Comparison of ENCODE assay signal across 8 cellular contexts in the genomic region with DNA sequence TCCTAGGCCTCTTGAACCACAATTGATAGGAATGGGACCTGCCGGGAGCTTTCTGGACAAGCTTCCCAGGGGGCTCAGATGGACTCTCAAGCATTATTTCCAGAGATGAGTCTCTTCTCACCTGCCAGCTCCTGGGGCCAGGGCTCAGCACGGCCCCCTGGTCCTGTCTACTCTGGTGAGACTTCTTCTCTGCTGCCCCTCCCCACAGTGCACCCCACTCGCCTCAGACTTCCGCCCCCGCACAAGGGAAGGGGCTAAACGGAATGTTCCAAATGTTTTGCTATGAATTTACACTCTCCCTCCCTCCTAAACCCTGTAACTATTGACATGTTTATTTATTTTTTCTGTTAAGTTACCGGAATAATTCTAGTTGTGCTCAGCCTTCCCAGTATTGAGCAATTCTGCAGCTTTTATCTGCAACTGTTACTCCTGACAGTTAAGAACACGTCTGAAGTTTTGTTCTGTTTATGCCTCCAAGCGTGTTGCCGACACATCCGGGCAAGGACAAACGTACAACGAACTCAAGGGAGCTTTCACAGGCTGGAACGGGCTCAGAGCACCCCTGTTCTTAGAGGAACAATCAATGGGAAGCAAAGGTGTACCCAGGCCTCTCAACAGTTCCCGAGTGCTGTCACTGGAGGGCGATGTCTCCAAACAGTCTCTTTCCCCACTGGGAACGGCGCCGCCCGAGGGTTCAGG. TPM values are rescaled to one million over a fixed set of nuclear protein-coding genes. Genes with fewer than 3 reads are reported as not detected.
DNase-seq lines count a peak whose midpoint lies in the region; ATAC-seq and TF ChIP-seq lines count a peak whose summit lies in the region.

No MANE protein-coding gene starts in this region.

- H3K27me3 ChIP-seq in BJ (ENCODE audit: control insufficient read depth, insufficient read depth, low read length) (no peaks in the 10 kb centered on the region; the same call in 1 of the 2 replicates), upper lobe of right lung (no peaks in the 10 kb centered on the region)

- no peak overlapping the region for H3K27ac Mint-ChIP-seq in activated B cell treated with CpG ODN at 0.5 μM for 24 hours

- H3K4me1 ChIP-seq in mucosa of descending colon (ENCODE audit: low read depth) (peaks cover 6% of the 10 kb centered on the region), upper lobe of right lung (no peaks in the 10 kb centered on the region)

- peaks cover 37% of the 10 kb centered on the region for H3K27me3 Mint-ChIP-seq in activated B cell treated with CpG ODN at 0.5 μM for 24 hours

- peaks cover 13% of the 10 kb centered on the region for H3K4me1 Mint-ChIP-seq in activated B cell treated with CpG ODN at 0.5 μM for 24 hours

- no peak overlapping the region for H3K4me3 Mint-ChIP-seq in activated B cell treated with CpG ODN at 0.5 μM for 24 hours

- H3K9me3 ChIP-seq in mucosa of descending colon (no peaks in the 10 kb centered on the region), upper lobe of right lung (no peaks in the 10 kb centered on the region)

- POLR2A ChIA-PET in BJ (lab: Charles Lee) (no interaction called here), activated B cell treated with CpG ODN at 0.5 μM for 24 hours (lab: Charles Lee) (no interaction called here)

- no peaks in the 10 kb centered on the region for H3K9me3 Mint-ChIP-seq in activated B cell treated with CpG ODN at 0.5 μM for 24 hours

- no peak overlapping the region for H3K4me3 ChIP-seq in BJ (ENCODE audit: low read depth, low read length)
- no peak overlapping the region for H3K4me3 ChIP-seq in epithelial cell of esophagus (ENCODE audit: low read length)
- no peak overlapping the region for H3K4me3 ChIP-seq in mucosa of descending colon
- no peak overlapping the region for H3K4me3 ChIP-seq in upper lobe of right lung

- H3K36me3 ChIP-seq in BJ (ENCODE audit: control insufficient read depth, insufficient read depth, low read length): no peaks in the 10 kb centered on the region
- H3K36me3 ChIP-seq in mucosa of descending colon (ENCODE audit: low read depth): no peaks in the 10 kb centered on the region
- no peaks in the 10 kb centered on the region for H3K36me3 ChIP-seq in upper lobe of right lung

- CTCF ChIA-PET in BJ (lab: Yijun Ruan, JAX) (interaction anchor here (0.6 to 4.6 kb wide), 23 partner anchors 8 to 880 kb away, joined by 3 to 54 read pairs (median 3); a partner anchor contains a TSS), activated B cell treated with CpG ODN at 0.5 μM for 24 hours (lab: Charles Lee) (interaction anchor here (0.6 to 1.4 kb wide), 3 partner anchors 9 to 254 kb away, joined by 3 to 8 read pairs (median 3); no protein-coding TSS in a partner anchor)

- no peaks in the 10 kb centered on the region for H3K36me3 Mint-ChIP-seq in activated B cell treated with CpG ODN at 0.5 μM for 24 hours (ENCODE audit: low read depth)

- ATAC-seq in GM18858 (IDR thresholded peaks at IDR 0.05; ENCODE audit: unreplicated experiment) (peak; percentile 77), HG02938 (IDR thresholded peaks at IDR 0.05; ENCODE audit: unreplicated experiment) (peak; percentile 68), activated B cell treated with CpG ODN at 0.5 μM for 24 hours (ENCODE audit: low read depth) (peak; percentile 60), mucosa of descending colon (peak; percentile 74), upper lobe of right lung (peak; percentile 84)

- no peak overlapping the region for H3K27ac ChIP-seq in upper lobe of right lung

- TF ChIP-seq CTCF in BJ (IDR thresholded peaks at IDR 0.05; ENCODE audit: insufficient read depth, low read depth, low read length): peak; percentile 88
- TF ChIP-seq CTCF in activated B cell treated with CpG ODN at 0.5 μM for 24 hours (IDR thresholded peaks at IDR 0.05): no peak
- TF ChIP-seq CTCF in epithelial cell of esophagus (IDR thresholded peaks at IDR 0.05; ENCODE audit: insufficient read depth, low read depth, low read length, missing control alignments): peak; percentile 94
- TF ChIP-seq CTCF in mucosa of descending colon (IDR thresholded peaks at IDR 0.05): peak; percentile 28
- TF ChIP-seq CTCF in upper lobe of right lung (IDR thresholded peaks at IDR 0.05): peak; percentile 63

- intact Hi-C loops in activated B cell treated with CpG ODN at 0.5 μM for 24 hours (cut with micrococcal nuclease) (loop anchor here (1.0 to 5.0 kb wide), 2 partner anchors 253 to 324 kb away; no protein-coding TSS in a partner anchor), mucosa of descending colon (cut with DNase I, micrococcal nuclease) (loop anchor here in 1 of 2 donors (10.0 kb wide), 1 partner anchor 248 kb away; no protein-coding TSS in a partner anchor), upper lobe of right lung (cut with DNase I) (no loop called here)

- DNase-seq in BJ (ENCODE audit: low read depth): no peak
- DNase-seq in NCI-H1694 treated with DMSO at 0.1 percent for 48 hours (lab: John Stamatoyannopoulos, UW): peak; percentile 0
- DNase-seq in activated B cell treated with CpG ODN at 0.5 μM for 24 hours: no peak
- DNase-seq in epithelial cell of esophagus (ENCODE audit: low read depth): peak; percentile 84
- peak in 2 of 3 donors; percentile 64 to 67 for DNase-seq in mucosa of descending colon
- DNase-seq in upper lobe of right lung: peak; percentile 79

RNA-seq across cellular contexts. Expression of a gene that starts 55.2 kb away (rescaled TPM):
- 13.4 and 22.2 TPM in 2 replicates for polyA plus RNA-seq in BJ (2011; rRNA removed)
- polyA minus RNA-seq in BJ (2011; rRNA and poly(A)+ RNA removed): 35.5 TPM in 2 replicates
- total RNA-seq in activated B cell treated with CpG ODN at 0.5 μM for 24 hours: 16.5 and 20.2 TPM in 2 replicates
- 10 to 100 TPM; 14.8 to 29.7 (median 15.0) TPM for total RNA-seq in mucosa of descending colon
- 30.2 TPM for total RNA-seq in upper lobe of right lung

Comparison
In these comparisons a context has a peak if more than half of its experiments do, and no peak if none do; other contexts are left out.
1. DNase-seq: peak in NCI-H1694 treated with DMSO at 0.1 percent for 48 hours (single experiment), epithelial cell of esophagus (single experiment), mucosa of descending colon (2 of 3) and upper lobe of right lung (single experiment); none in BJ (single experiment) and activated B cell treated with CpG ODN at 0.5 μM for 24 hours (single experiment).
2. Peak in every context shown above with its lines, with median percentiles within 50 percentile points of each other: ATAC-seq.